17 cellular contexts compared by ENCODE assay signal in genomic region chr13:23588576-23589141, GRCh38. TPM values are rescaled to one million over a fixed set of nuclear protein-coding genes. Genes with fewer than 3 reads are reported as not detected.
"Had no signal": no experiment of that assay in that cellular context is flagged by ENCODE, and none has a peak within 500 bp of the region (broad histone marks: within the 10 kb centered on the region; RNA-seq: fewer than 3 reads in every experiment).

No MANE protein-coding gene starts in this region.

- H3K27ac ChIP-seq: breast epithelium, foreskin keratinocyte, uterus had no signal

- H3K4me3 Mint-ChIP-seq: activated T-helper 1 cell treated with anti-CD3 and anti-CD28 coated beads, Interleukin-12 subunit alpha, Interleukin-12 subunit beta, Interleukin-2, Interleukin-4 antibody, amounts not matched to agents 30 ng/mL and 10 ng/mL and 1 ng/mL, durations not matched to agents 14 hours and 24 hours and 36 hours; immature natural killer cell; neural crest cell; stimulated activated memory B cell treated with anti-CD40 and anti-IgM and Interleukin-4, amounts not matched to agents 10 μg/mL and 1 μg/mL and 100 μg/mL, for 72 hours; T-cell had no signal

- H3K36me3 Mint-ChIP-seq: stimulated activated memory B cell treated with anti-CD40 and anti-IgM and Interleukin-4, amounts not matched to agents 10 μg/mL and 1 μg/mL and 100 μg/mL, for 72 hours; T-cell had no signal

- H3K36me3 ChIP-seq: breast epithelium, uterus had no signal

- H3K27me3 ChIP-seq: breast epithelium, foreskin keratinocyte, uterus had no signal

- H3K4me1 Mint-ChIP-seq: immature natural killer cell; stimulated activated memory B cell treated with anti-CD40 and anti-IgM and Interleukin-4, amounts not matched to agents 10 μg/mL and 1 μg/mL and 100 μg/mL, for 72 hours had no signal

- H3K9me3 ChIP-seq: breast epithelium, uterus had no signal

- H3K4me3 ChIP-seq: breast epithelium, uterus had no signal

- H3K27ac Mint-ChIP-seq: activated T-helper 1 cell treated with anti-CD3 and anti-CD28 coated beads, Interleukin-12 subunit alpha, Interleukin-12 subunit beta, Interleukin-2, Interleukin-4 antibody, amounts not matched to agents 30 ng/mL and 10 ng/mL and 1 ng/mL, durations not matched to agents 14 hours and 24 hours and 36 hours; immature natural killer cell; stimulated activated memory B cell treated with anti-CD40 and anti-IgM and Interleukin-4, amounts not matched to agents 10 μg/mL and 1 μg/mL and 100 μg/mL, for 72 hours; T-cell had no signal

- ATAC-seq: activated CD4-positive, CD25-positive, alpha-beta regulatory T cell treated with anti-CD3 and anti-CD28 coated beads, Interleukin-2, amount 50 U/mL, for 24 hours; foreskin keratinocyte; stimulated activated memory B cell treated with anti-CD40 and anti-IgM and Interleukin-4, amounts not matched to agents 10 μg/mL and 1 μg/mL and 100 μg/mL, for 72 hours; T-cell had no signal

- DNase-seq: activated naive CD4-positive, alpha-beta T cell; aorta; cerebellar nuclear complex; effector CD8-positive, alpha-beta T cell; foreskin keratinocyte; head of caudate nucleus; immature natural killer cell; stimulated activated CD4-positive, alpha-beta T cell treated with anti-CD3 and anti-CD28 coated beads, Interleukin-2, amount 100 ng/mL, for 48 hours; T-cell; T-helper 9 cell; uterus had no signal

- H3K4me1 ChIP-seq: breast epithelium, uterus had no signal

- H3K9me3 Mint-ChIP-seq: activated T-helper 1 cell treated with anti-CD3 and anti-CD28 coated beads, Interleukin-12 subunit alpha, Interleukin-12 subunit beta, Interleukin-2, Interleukin-4 antibody, amounts not matched to agents 30 ng/mL and 10 ng/mL and 1 ng/mL, durations not matched to agents 14 hours and 24 hours and 36 hours; immature natural killer cell; neural crest cell; stimulated activated memory B cell treated with anti-CD40 and anti-IgM and Interleukin-4, amounts not matched to agents 10 μg/mL and 1 μg/mL and 100 μg/mL, for 72 hours; T-cell had no signal

RNA-seq across cellular contexts. Expression of gene TNFRSF19, which starts 18.4 kb away (rescaled TPM):
- total RNA-seq: activated CD8-positive, alpha-beta memory T cell treated with anti-CD3 and anti-CD28 coated beads for 36 hours; activated T-helper 1 cell treated with anti-CD3 and anti-CD28 coated beads, Interleukin-12 subunit alpha, Interleukin-12 subunit beta, Interleukin-2, Interleukin-4 antibody, amounts not matched to agents 30 ng/mL and 10 ng/mL and 1 ng/mL, durations not matched to agents 14 hours and 24 hours and 36 hours had no signal
